ENCODE assay signal across 10 cellular contexts in genomic region chr5:125140855-125141254, GRCh38.
DNase-seq lines count a peak whose midpoint lies in the region; ATAC-seq, FAIRE-seq and TF ChIP-seq lines count a peak whose summit lies in the region.
"Had no signal": no experiment of that assay in that cellular context is flagged by ENCODE, and none has a peak within 500 bp of the region (broad histone marks: within the 10 kb centered on the region; RNA-seq: fewer than 3 reads in every experiment).

No MANE protein-coding gene starts in this region.

- H3K14ac ChIP-seq in neuronal stem cell (ENCODE audit: low read length): no peak overlapping the region

- no peaks in the 10 kb centered on the region for H3K79me1 ChIP-seq in neuronal stem cell (ENCODE audit: low read depth, low read length)

- no peak overlapping the region for H3K4me3 ChIP-seq in astrocyte (ENCODE audit: insufficient read depth, low read depth, low read length)
- H3K4me3 ChIP-seq in liver (ENCODE audit: low read depth in 1 of 3, low read length in 3 of 3): no peak overlapping the region
- no peak overlapping the region for H3K4me3 ChIP-seq in effector memory CD4-positive, alpha-beta T cell (ENCODE audit: insufficient read depth, low read depth, low read length, poor library complexity, severe bottlenecking)
- H3K4me3 ChIP-seq in neuronal stem cell (ENCODE audit: low read length in 2 of 2): no peak overlapping the region

- H3K4me3 Mint-ChIP-seq in HFFc6 (no peak overlapping the region), astrocyte (ENCODE audit: unreplicated experiment) (no peak overlapping the region)
- H3K4me3 Mint-ChIP-seq: activated CD8-positive, alpha-beta T cell treated with anti-CD3 and anti-CD28 coated beads, Interleukin-2, amount 10 ng/mL, durations not matched to agents 7 days and 5 days; CD8-positive, alpha-beta memory T cell had no signal

- no peaks in the 10 kb centered on the region for H3K36me3 ChIP-seq in astrocyte (ENCODE audit: insufficient read depth, low read length)
- no peaks in the 10 kb centered on the region for H3K36me3 ChIP-seq in liver (ENCODE audit: control insufficient read depth in 4 of 4, insufficient read depth in 3 of 4, low read depth in 1 of 4, low read length in 3 of 4)
- no peaks in the 10 kb centered on the region for H3K36me3 ChIP-seq in effector memory CD4-positive, alpha-beta T cell (ENCODE audit: control insufficient read depth, insufficient read depth, low read length)
- H3K36me3 ChIP-seq in neuronal stem cell (replicated peaks in 1 of 2; ENCODE audit: control insufficient read depth in 2 of 2, insufficient read depth in 2 of 2, low read length in 2 of 2): no peaks in the 10 kb centered on the region

- H4K8ac ChIP-seq in neuronal stem cell (ENCODE audit: low read depth, low read length): no peak overlapping the region

- H2BK120ac ChIP-seq in neuronal stem cell (ENCODE audit: low read depth, low read length): no peak overlapping the region

- H3K4me1 ChIP-seq in astrocyte (ENCODE audit: insufficient read depth, low read length): no peaks in the 10 kb centered on the region
- H3K4me1 ChIP-seq in liver (ENCODE audit: control insufficient read depth in 4 of 4, insufficient read depth in 4 of 4, low read length in 3 of 4): no peaks in the 10 kb centered on the region
- H3K4me1 ChIP-seq in effector memory CD4-positive, alpha-beta T cell (ENCODE audit: control insufficient read depth, insufficient read depth, low read length, poor library complexity, severe bottlenecking): no peaks in the 10 kb centered on the region
- H3K4me1 ChIP-seq in neuronal stem cell (ENCODE audit: control insufficient read depth in 2 of 2, insufficient read depth in 1 of 2, low read depth in 1 of 2, low read length in 2 of 2): peaks cover 2 to 11% of the 10 kb centered on the region in 2 donors

- TF ChIP-seq CTCF in HFFc6 (IDR thresholded peaks at IDR 0.05): no peak
- TF ChIP-seq CTCF in astrocyte (IDR thresholded peaks at IDR 0.05; ENCODE audit: insufficient read depth, low read depth, low read length): no peak
- TF ChIP-seq CTCF in liver (IDR thresholded peaks at IDR 0.05; ENCODE audit: low read depth, low read length, missing input control): no peak

- WGBS in liver: 41% methylated on average over 2 of the region's 2 CpGs
- no CpG with 5 or more reads among the region's 2 CpGs for WGBS in neuronal stem cell (ENCODE audit: extremely low coverage in 2 of 2, insufficient read length in 2 of 2, insufficient replicate concordance in 1 of 2), 2 donors

- H2BK15ac ChIP-seq in neuronal stem cell (ENCODE audit: low read length): no peak overlapping the region

- H3K9me3 Mint-ChIP-seq in HFFc6: no peaks in the 10 kb centered on the region
- H3K9me3 Mint-ChIP-seq in astrocyte (ENCODE audit: unreplicated experiment): no peaks in the 10 kb centered on the region

- FAIRE-seq in astrocyte (lab: Jason Lieb, UNC): peak; percentile 95

- H3K9ac ChIP-seq in astrocyte (ENCODE audit: low read length) (no peak overlapping the region), liver (ENCODE audit: low read depth in 1 of 2, low read length in 2 of 2) (no peak overlapping the region), neuronal stem cell (ENCODE audit: low read depth, low read length, poor library complexity) (no peak overlapping the region)

- H4K91ac ChIP-seq in neuronal stem cell (ENCODE audit: low read depth, low read length, poor library complexity): no peak overlapping the region

- H3K27ac ChIP-seq in astrocyte (ENCODE audit: low read depth, low read length) (no peak overlapping the region), liver (ENCODE audit: low read depth in 1 of 2, low read length in 2 of 2) (no peak overlapping the region), neuronal stem cell (replicated peaks; ENCODE audit: low read length) (no peak overlapping the region)
- H3K27ac ChIP-seq in effector memory CD4-positive, alpha-beta T cell (ENCODE audit: insufficient read depth, low read length, poor library complexity, severe bottlenecking): no peak overlapping the region

- peak; percentile 58 for DNase-seq in AG08396 (ENCODE audit: low spot score)
- peak; percentile 52 for DNase-seq in HFFc6
- DNase-seq in astrocyte (ENCODE audit: low read depth): peak; percentile 80
- no peak for DNase-seq in effector memory CD4-positive, alpha-beta T cell
- DNase-seq in activated CD8-positive, alpha-beta memory T cell treated with anti-CD3 and anti-CD28 coated beads, Interleukin-2, amount 50 U/mL, for 4 hours: no peak
- DNase-seq in neuronal stem cell (ENCODE audit: low spot score): no peak
- DNase-seq: activated CD8-positive, alpha-beta T cell treated with anti-CD3 and anti-CD28 coated beads, Interleukin-2, amount 10 ng/mL, durations not matched to agents 7 days and 5 days; CD8-positive, alpha-beta memory T cell had no signal

- H2BK12ac ChIP-seq in neuronal stem cell (ENCODE audit: low read length): no peak overlapping the region

- H3K4me1 Mint-ChIP-seq in HFFc6 (ENCODE audit: low read depth) (peaks cover 29% of the 10 kb centered on the region), astrocyte (ENCODE audit: low read depth, unreplicated experiment) (peaks cover 15% of the 10 kb centered on the region)
- H3K4me1 Mint-ChIP-seq: CD8-positive, alpha-beta memory T cell had no signal

- ATAC-seq in HG03342 (IDR thresholded peaks at IDR 0.05; ENCODE audit: unreplicated experiment): no peak
- ATAC-seq: activated CD8-positive, alpha-beta T cell treated with anti-CD3 and anti-CD28 coated beads, Interleukin-2, amount 10 ng/mL, durations not matched to agents 7 days and 5 days had no signal

- H3K4me2 ChIP-seq in astrocyte (ENCODE audit: low read length): no peak overlapping the region
- H3K4me2 ChIP-seq in neuronal stem cell (ENCODE audit: insufficient read depth, low read length, poor library complexity, severe bottlenecking): no peak overlapping the region

- H3K27ac Mint-ChIP-seq in HFFc6: peak overlapping the region; percentile 44; the same call in 1 of the 2 replicates
- no peak overlapping the region for H3K27ac Mint-ChIP-seq in astrocyte (ENCODE audit: unreplicated experiment)
- H3K27ac Mint-ChIP-seq: activated CD8-positive, alpha-beta T cell treated with anti-CD3 and anti-CD28 coated beads, Interleukin-2, amount 10 ng/mL, durations not matched to agents 7 days and 5 days; CD8-positive, alpha-beta memory T cell had no signal

- no peaks in the 10 kb centered on the region for H3K9me3 ChIP-seq in astrocyte (ENCODE audit: insufficient read depth, low read depth, low read length)
- H3K9me3 ChIP-seq in liver (ENCODE audit: control insufficient read depth in 4 of 4, low read length in 3 of 4): no peaks in the 10 kb centered on the region
- no peaks in the 10 kb centered on the region for H3K9me3 ChIP-seq in effector memory CD4-positive, alpha-beta T cell (ENCODE audit: control insufficient read depth, low read length)
- no peaks in the 10 kb centered on the region for H3K9me3 ChIP-seq in neuronal stem cell (replicated peaks in 1 of 2; ENCODE audit: control insufficient read depth in 2 of 2, insufficient read depth in 1 of 2, low read depth in 1 of 2, low read length in 2 of 2)

- no peak overlapping the region for H2BK5ac ChIP-seq in neuronal stem cell (ENCODE audit: low read length)

- no peak overlapping the region for H2AK5ac ChIP-seq in neuronal stem cell (ENCODE audit: low read depth, low read length)

- no peak overlapping the region for H3K18ac ChIP-seq in neuronal stem cell (ENCODE audit: low read length)

- H3K23ac ChIP-seq in neuronal stem cell (ENCODE audit: low read depth, low read length, poor library complexity): no peak overlapping the region

- peaks cover 5% of the 10 kb centered on the region; the same call in 1 of the 2 replicates for H3K36me3 Mint-ChIP-seq in HFFc6 (ENCODE audit: low read depth)
- no peaks in the 10 kb centered on the region for H3K36me3 Mint-ChIP-seq in astrocyte (ENCODE audit: low read depth, unreplicated experiment)

- no peaks in the 10 kb centered on the region for H4K20me1 ChIP-seq in astrocyte (ENCODE audit: insufficient read depth, low read length)

- H2AFZ ChIP-seq in astrocyte (ENCODE audit: low read depth, low read length) (no peak overlapping the region), neuronal stem cell (ENCODE audit: low read length) (no peak overlapping the region)

- no peaks in the 10 kb centered on the region for H3K27me3 ChIP-seq in astrocyte (ENCODE audit: insufficient read depth, low read length)
- no peaks in the 10 kb centered on the region for H3K27me3 ChIP-seq in liver (ENCODE audit: control insufficient read depth in 4 of 4, insufficient read depth in 4 of 4, low read length in 3 of 4)
- no peaks in the 10 kb centered on the region for H3K27me3 ChIP-seq in effector memory CD4-positive, alpha-beta T cell (replicated peaks; ENCODE audit: control insufficient read depth, insufficient read depth, low read length, poor library complexity, severe bottlenecking)
- no peaks in the 10 kb centered on the region for H3K27me3 ChIP-seq in neuronal stem cell (ENCODE audit: control insufficient read depth in 3 of 3, insufficient read depth in 3 of 3, low read depth in 1 of 3, low read length in 3 of 3)

- peak; percentile 16 to 17 for TF ChIP-seq RAD21 in liver (IDR thresholded peaks at IDR 0.05)

- no peak overlapping the region for H3K4ac ChIP-seq in neuronal stem cell (ENCODE audit: low read length)

- H3K27me3 Mint-ChIP-seq in HFFc6 (ENCODE audit: insufficient read depth) (no peaks in the 10 kb centered on the region), astrocyte (ENCODE audit: low read depth, unreplicated experiment) (no peaks in the 10 kb centered on the region)

- no peaks in the 10 kb centered on the region for H3K79me2 ChIP-seq in astrocyte (ENCODE audit: insufficient read depth, low read length)

TF ChIP-seq in liver, 16 proteins besides CTCF, POLR2A, EP300 and RAD21:
- TF ChIP-seq ATF3 (IDR thresholded peaks at IDR 0.05): no peak
- peak; percentile 19 for TF ChIP-seq SP1 (IDR thresholded peaks at IDR 0.05)
- peak in 1 of 2 donors; percentile 48 for TF ChIP-seq RXRA (IDR thresholded peaks at IDR 0.05)
- TF ChIP-seq GABPA (IDR thresholded peaks at IDR 0.05 in 1 of 2, conservative IDR thresholded peaks at IDR 0.05 in 1 of 2): no peak
- TF ChIP-seq MAX (IDR thresholded peaks at IDR 0.05): no peak

Comparison
In these comparisons a context has a peak if more than half of its experiments do, and no peak if none do; other contexts are left out.
1. DNase-seq: peak in AG08396 (single experiment), HFFc6 (single experiment) and astrocyte (single experiment); none in effector memory CD4-positive, alpha-beta T cell (0 of 3), activated CD8-positive, alpha-beta memory T cell treated with anti-CD3 and anti-CD28 coated beads, Interleukin-2, amount 50 U/mL, for 4 hours (single experiment) and neuronal stem cell (single experiment).